Comparison of ENCODE assay signal across 8 cellular contexts in genomic region chr20:407953-408842, GRCh38. TPM values are rescaled to one million over a fixed set of nuclear protein-coding genes. Genes with fewer than 3 reads are reported as not detected.
DNase-seq lines count a peak whose midpoint lies in the region; ATAC-seq and TF ChIP-seq lines count a peak whose summit lies in the region.

TSS of gene RBCK1 (plus strand) at chr20:408299. CDS start at chr20:408758, 459 bp downstream.

- peaks cover 9% of the 10 kb centered on the region for H3K9me3 Mint-ChIP-seq in activated naive CD8-positive, alpha-beta T cell treated with anti-CD3 and anti-CD28 coated beads, Interleukin-2, amount 10 ng/mL, durations not matched to agents 7 days and 5 days

- peak; percentile 59 for ATAC-seq in HG02571 (IDR thresholded peaks at IDR 0.05; ENCODE audit: unreplicated experiment)
- peak; percentile 75 for ATAC-seq in activated naive CD8-positive, alpha-beta T cell treated with anti-CD3 and anti-CD28 coated beads, Interleukin-2, amount 10 ng/mL, durations not matched to agents 7 days and 5 days (ENCODE audit: low read depth)
- peak; percentile 94 for ATAC-seq in Right ventricle myocardium superior (ENCODE audit: poor library complexity)

- no peak within 1 kb of the TSS for H3K23ac ChIP-seq in trophoblast cell (ENCODE audit: low read length)

- peaks cover 11% of the 10 kb centered on the region for H3K79me1 ChIP-seq in trophoblast cell (ENCODE audit: low read length)

- peak within 1 kb of the TSS; percentile 92 for H4K91ac ChIP-seq in trophoblast cell (ENCODE audit: low read depth, low read length)

- H3K4me1 Mint-ChIP-seq in activated naive CD8-positive, alpha-beta T cell treated with anti-CD3 and anti-CD28 coated beads, Interleukin-2, amount 10 ng/mL, durations not matched to agents 7 days and 5 days: peaks cover 37% of the 10 kb centered on the region

- H3K27me3 ChIP-seq in trophoblast cell (ENCODE audit: insufficient read depth, low read length) (no peaks in the 10 kb centered on the region), tibial artery (no peaks in the 10 kb centered on the region)

- peak within 1 kb of the TSS; percentile 80 for H2AFZ ChIP-seq in trophoblast cell (ENCODE audit: insufficient read depth, low read length, poor library complexity)

- H3K27ac Mint-ChIP-seq in activated naive CD8-positive, alpha-beta T cell treated with anti-CD3 and anti-CD28 coated beads, Interleukin-2, amount 10 ng/mL, durations not matched to agents 7 days and 5 days: peak within 1 kb of the TSS; percentile 95

- TF ChIP-seq CTCF in GM10266 (IDR thresholded peaks at IDR 0.05; ENCODE audit: control insufficient read depth, insufficient read depth, low read depth, missing control alignments) (no peak), NB4 (IDR thresholded peaks at IDR 0.05; ENCODE audit: low read depth, low read length) (no peak), tibial artery (IDR thresholded peaks at IDR 0.05) (no peak)

- H2BK120ac ChIP-seq in trophoblast cell (ENCODE audit: insufficient read depth, low read length, poor library complexity): peak within 1 kb of the TSS; percentile 81

- H3K4me1 ChIP-seq in trophoblast cell (ENCODE audit: control insufficient read depth in 1 of 2, insufficient read depth in 2 of 2, low read length in 2 of 2) (peaks cover 8 to 11% of the 10 kb centered on the region in 2 experiments), tibial artery (peaks cover 0 to 26% (median 16%) of the 10 kb centered on the region in 4 donors)

- H4K12ac ChIP-seq in trophoblast cell (ENCODE audit: low read depth, low read length): peak within 1 kb of the TSS; percentile 75

- DNase-seq in GM10266 (ENCODE audit: extremely low spot score) (peak; percentile 99), NB4 (ENCODE audit: low read depth) (peak; percentile 89), SW 1271 (lab: John Stamatoyannopoulos, UW) (peak; percentile 47 to 77), Right ventricle myocardium superior (peak; percentile 90), trophoblast cell (peak; percentile 60 to 78), tibial artery (peak; percentile 75 to 93)
- DNase-seq in activated naive CD8-positive, alpha-beta T cell treated with anti-CD3 and anti-CD28 coated beads, Interleukin-2, amount 10 ng/mL, durations not matched to agents 7 days and 5 days: peak; percentile 94

- H3K27ac ChIP-seq in trophoblast cell (ENCODE audit: low read depth, low read length) (peak within 1 kb of the TSS; percentile 70), tibial artery (peak within 1 kb of the TSS; percentile 90 to 94)

- peak within 1 kb of the TSS; percentile 96 for H3K4me3 Mint-ChIP-seq in activated naive CD8-positive, alpha-beta T cell treated with anti-CD3 and anti-CD28 coated beads, Interleukin-2, amount 10 ng/mL, durations not matched to agents 7 days and 5 days

- H3K9ac ChIP-seq in trophoblast cell (ENCODE audit: low read length): peak within 1 kb of the TSS; percentile 99

- H3K18ac ChIP-seq in trophoblast cell (ENCODE audit: low read length): peak within 1 kb of the TSS; percentile 93

- H3K4me3 ChIP-seq in NB4 (ENCODE audit: low read depth, low read length) (peak within 1 kb of the TSS; percentile 92), trophoblast cell (ENCODE audit: low read depth, low read length) (peak within 1 kb of the TSS; percentile 99), tibial artery (peak within 1 kb of the TSS; percentile 89 to 100)

- peak within 1 kb of the TSS; percentile 99 for H2AK5ac ChIP-seq in trophoblast cell (ENCODE audit: low read length)

- H3K27me3 Mint-ChIP-seq in activated naive CD8-positive, alpha-beta T cell treated with anti-CD3 and anti-CD28 coated beads, Interleukin-2, amount 10 ng/mL, durations not matched to agents 7 days and 5 days: no peaks in the 10 kb centered on the region

- H3K4ac ChIP-seq in trophoblast cell (ENCODE audit: low read depth, low read length): peak within 1 kb of the TSS; percentile 69

- H3K79me2 ChIP-seq in trophoblast cell (ENCODE audit: control insufficient read depth, insufficient read depth, low read length, poor library complexity): peaks cover 9% of the 10 kb centered on the region

- POLR2A ChIA-PET in activated naive CD8-positive, alpha-beta T cell treated with anti-CD3 and anti-CD28 coated beads, Interleukin-2, amount 10 ng/mL, durations not matched to agents 7 days and 5 days (lab: Charles Lee): interaction anchor here (0.5 to 2.8 kb wide), 23 partner anchors 9 to 135 kb away, joined by 3 to 32 read pairs (median 4); partner anchors contain the start of genes CSNK2A1, SOX12, TBC1D20 and TRIB3

- no peaks in the 10 kb centered on the region for H3K9me3 ChIP-seq in trophoblast cell (ENCODE audit: insufficient read depth, low read depth, low read length)
- no peaks in the 10 kb centered on the region for H3K9me3 ChIP-seq in tibial artery

- peak within 1 kb of the TSS; percentile 89 for H2BK5ac ChIP-seq in trophoblast cell (ENCODE audit: low read depth, low read length, poor library complexity)

- peaks cover 32% of the 10 kb centered on the region for H3K36me3 Mint-ChIP-seq in activated naive CD8-positive, alpha-beta T cell treated with anti-CD3 and anti-CD28 coated beads, Interleukin-2, amount 10 ng/mL, durations not matched to agents 7 days and 5 days

- peak; percentile 63 for TF ChIP-seq POLR2A in NB4 (IDR thresholded peaks at IDR 0.05; ENCODE audit: extremely low read depth, insufficient read length)

- intact Hi-C loops in Right ventricle myocardium superior (cut with DNase I) (no loop called here), tibial artery (cut with DNase I; ENCODE audit: low total_unique reads) (loop anchor here (5.0 kb wide), 3 partner anchors 54 to 134 kb away; partner anchors contain the start of genes CSNK2A1 and TBC1D20)

- no CpG with 5 or more reads among the region's 87 CpGs for WGBS in trophoblast cell (ENCODE audit: extremely low coverage, insufficient coverage, insufficient read length)

- peak within 1 kb of the TSS; percentile 98 for H3K14ac ChIP-seq in trophoblast cell (ENCODE audit: low read length)

- H4K8ac ChIP-seq in trophoblast cell (ENCODE audit: low read depth, low read length): peak within 1 kb of the TSS; percentile 95

- H3K36me3 ChIP-seq in trophoblast cell (ENCODE audit: control insufficient read depth in 1 of 2, insufficient read depth in 2 of 2, low read length in 2 of 2) (peaks cover 0 to 7% of the 10 kb centered on the region in 2 experiments), tibial artery (peaks cover 8 to 24% (median 12%) of the 10 kb centered on the region in 3 donors)

- no peak within 1 kb of the TSS for H2BK12ac ChIP-seq in trophoblast cell (ENCODE audit: low read length)

- H3K4me2 ChIP-seq in trophoblast cell (ENCODE audit: low read length): peak within 1 kb of the TSS; percentile 95

RNA-seq across cellular contexts. Expression of gene RBCK1, which starts in this region (rescaled TPM):
- total RNA-seq in activated naive CD8-positive, alpha-beta T cell treated with anti-CD3 and anti-CD28 coated beads, Interleukin-2, amount 10 ng/mL, durations not matched to agents 7 days and 5 days: 100 to 1,000 TPM; 156 to 179 TPM
- total RNA-seq in Right ventricle myocardium superior: 44.2 TPM
- 48.6 and 50.5 TPM in 2 replicates for polyA plus RNA-seq in trophoblast cell (2013)

Comparison
In these comparisons a context has a peak if more than half of its experiments do, and no peak if none do; other contexts are left out.
1. Peak in every context shown above with its lines: DNase-seq, ATAC-seq, H3K4me3 ChIP-seq and H3K27ac ChIP-seq.